11 cellular contexts compared by ENCODE assay signal in genomic region chr22:38503021-38503420, GRCh38. TPM values are rescaled to one million over a fixed set of nuclear protein-coding genes. Genes with fewer than 3 reads are reported as not detected.
A peak's percentile ranks its signal among the peaks of the same experiment; 100 is the strongest.
DNase-seq lines count a peak whose midpoint lies in the region; ATAC-seq and TF ChIP-seq lines count a peak whose summit lies in the region.
"Had no signal": no experiment of that assay in that cellular context is flagged by ENCODE, and none has a peak within 500 bp of the region (broad histone marks: within the 10 kb centered on the region; RNA-seq: fewer than 3 reads in every experiment).

No MANE protein-coding gene starts in this region.

- H3K9me2 ChIP-seq in SK-N-SH = no peaks in the 10 kb centered on the region

- H3K79me2 ChIP-seq in SK-N-SH (ENCODE audit: insufficient read depth) (peaks cover 81% of the 10 kb centered on the region), smooth muscle cell (ENCODE audit: low read depth) (peaks cover 79% of the 10 kb centered on the region)

- DNase-seq in SK-N-SH (no peak), foreskin keratinocyte (no peak), smooth muscle cell (lab: John Stamatoyannopoulos, UW; ENCODE audit: unreplicated experiment) (no peak), erythroblast (lab: John Stamatoyannopoulos, UW) (no peak), NCI-H748 (lab: John Stamatoyannopoulos, UW; ENCODE audit: unreplicated experiment) (no peak)
- no peak for DNase-seq in activated CD4-positive, alpha-beta memory T cell treated with anti-CD3 and anti-CD28 coated beads for 36 hours
- DNase-seq: 8988T, SHP77 treated with DMSO at 0.1 percent for 48 hours had no signal

- H3K27ac Mint-ChIP-seq in activated CD4-positive, alpha-beta memory T cell treated with anti-CD3 and anti-CD28 coated beads for 36 hours = peak overlapping the region; percentile 70

- H3K9me3 ChIP-seq in SK-N-SH (no peaks in the 10 kb centered on the region), smooth muscle cell (replicated peaks; ENCODE audit: low read depth) (no peaks in the 10 kb centered on the region)

- no peaks in the 10 kb centered on the region for H3K9me3 Mint-ChIP-seq in activated CD4-positive, alpha-beta memory T cell treated with anti-CD3 and anti-CD28 coated beads for 36 hours

- CTCF ChIA-PET in SK-N-SH (lab: Yijun Ruan, JAX) = interaction anchor here (1.7 kb wide), 1 partner anchor 451 kb away, joined by 6 read pairs; no protein-coding TSS in a partner anchor
- CTCF ChIA-PET in activated CD4-positive, alpha-beta memory T cell treated with anti-CD3 and anti-CD28 coated beads for 36 hours (lab: Charles Lee) = interaction anchor here (1.1 kb wide), 1 partner anchor 15 kb away, joined by 3 read pairs; no protein-coding TSS in a partner anchor

- TF ChIP-seq CTCF in SK-N-SH (IDR thresholded peaks at IDR 0.05) (no peak), foreskin keratinocyte (conservative IDR thresholded peaks at IDR 0.05) (no peak), smooth muscle cell (IDR thresholded peaks at IDR 0.05; ENCODE audit: borderline replicate concordance, insufficient read depth, poor library complexity, severe bottlenecking) (no peak)

- no peak for ATAC-seq in SK-N-SH treated with all-trans-retinoic acid at 6 μM for 48 hours
- ATAC-seq in foreskin keratinocyte = no peak
- ATAC-seq in GM19395 (IDR thresholded peaks at IDR 0.05; ENCODE audit: unreplicated experiment) = no peak

- H3K4me1 ChIP-seq in SK-N-SH (ENCODE audit: control insufficient read depth in 1 of 2, insufficient read depth in 2 of 2, low read depth in 1 of 2, low read length in 1 of 2) = peaks cover 2 to 9% of the 10 kb centered on the region in 2 experiments; a peak in 3 of 4 replicates
- H3K4me1 ChIP-seq in foreskin keratinocyte = peaks cover 26% of the 10 kb centered on the region
- H3K4me1 ChIP-seq in smooth muscle cell (ENCODE audit: low read depth) = peaks cover 20% of the 10 kb centered on the region

- no peak overlapping the region; a peak in 1 of 4 replicates for H3K27ac ChIP-seq in SK-N-SH (ENCODE audit: low read depth in 2 of 2, low read length in 1 of 2)
- H3K27ac ChIP-seq in foreskin keratinocyte = peak overlapping the region; percentile 98
- peak overlapping the region; percentile 100 for H3K27ac ChIP-seq in smooth muscle cell (ENCODE audit: low read depth)

- intact Hi-C loops in activated CD4-positive, alpha-beta memory T cell treated with anti-CD3 and anti-CD28 coated beads for 36 hours (cut with micrococcal nuclease) = loop anchor here (10.0 kb wide), 1 partner anchor 658 kb away; the partner anchor contains the start of genes ANKRD54 and EIF3L

- no peak for TF ChIP-seq POLR2A in erythroblast (IDR thresholded peaks at IDR 0.05; ENCODE audit: low read length)

- peak overlapping the region; percentile 78 for H3K4me2 ChIP-seq in SK-N-SH
- peak overlapping the region; percentile 91 for H3K4me2 ChIP-seq in smooth muscle cell

- H3K36me3 ChIP-seq in SK-N-SH (replicated peaks in 1 of 2; ENCODE audit: control insufficient read depth in 1 of 2, insufficient read depth in 2 of 2, low read length in 1 of 2) (peaks cover 24 to 36% of the 10 kb centered on the region in 2 experiments), smooth muscle cell (ENCODE audit: low read depth) (peaks cover 20% of the 10 kb centered on the region)

- no peak overlapping the region for H2AFZ ChIP-seq in SK-N-SH (ENCODE audit: low read depth)
- no peak overlapping the region for H2AFZ ChIP-seq in smooth muscle cell (ENCODE audit: low read depth)

- H3K9ac ChIP-seq in SK-N-SH = peak overlapping the region; percentile 98; the same call in 1 of the 2 replicates
- H3K9ac ChIP-seq in smooth muscle cell (ENCODE audit: low read depth) = no peak overlapping the region

- POLR2A ChIA-PET in SK-N-SH (lab: Yijun Ruan, JAX) = no interaction called here
- POLR2A ChIA-PET in activated CD4-positive, alpha-beta memory T cell treated with anti-CD3 and anti-CD28 coated beads for 36 hours (lab: Charles Lee) = interaction anchor here (1.0 to 1.8 kb wide), 5 partner anchors 9 to 179 kb away, joined by 3 to 9 read pairs (median 4); partner anchors contain the start of gene TOMM22

- peaks cover 61% of the 10 kb centered on the region for H4K20me1 ChIP-seq in SK-N-SH (ENCODE audit: insufficient read depth)
- H4K20me1 ChIP-seq in smooth muscle cell (ENCODE audit: low read depth) = peaks cover 74% of the 10 kb centered on the region

- H3K4me1 Mint-ChIP-seq in activated CD4-positive, alpha-beta memory T cell treated with anti-CD3 and anti-CD28 coated beads for 36 hours (ENCODE audit: low read depth) = peaks cover 62% of the 10 kb centered on the region

- H3K27me3 ChIP-seq in SK-N-SH (ENCODE audit: insufficient read depth) (no peaks in the 10 kb centered on the region), foreskin keratinocyte (no peaks in the 10 kb centered on the region), smooth muscle cell (ENCODE audit: low read depth) (no peaks in the 10 kb centered on the region)

- WGBS in SK-N-SH (ENCODE audit: low lambda C conversion rate) = 74% methylated on average over 4 of the region's 4 CpGs
- 77% methylated on average over 4 of the region's 4 CpGs for WGBS in smooth muscle cell (ENCODE audit: low lambda C conversion rate)

- H3F3A ChIP-seq in SK-N-SH (replicated peaks; ENCODE audit: insufficient read depth) (no peaks in the 10 kb centered on the region), smooth muscle cell (ENCODE audit: low read depth) (peaks cover 17% of the 10 kb centered on the region)

- no peak for TF ChIP-seq RAD21 in SK-N-SH (IDR thresholded peaks at IDR 0.05; ENCODE audit: low read length)

- H3K36me3 Mint-ChIP-seq in activated CD4-positive, alpha-beta memory T cell treated with anti-CD3 and anti-CD28 coated beads for 36 hours = peaks cover 63% of the 10 kb centered on the region

- H3K4me3 ChIP-seq in SK-N-SH (ENCODE audit: low read depth in 2 of 2, low read length in 1 of 2) (peak overlapping the region in 1 of 2 experiments; percentile 49; a peak in 1 of 4 replicates), smooth muscle cell (peak overlapping the region; percentile 92)

- H3K27me3 Mint-ChIP-seq in activated CD4-positive, alpha-beta memory T cell treated with anti-CD3 and anti-CD28 coated beads for 36 hours = no peaks in the 10 kb centered on the region

- no peak for TF ChIP-seq EP300 in SK-N-SH (IDR thresholded peaks at IDR 0.05; ENCODE audit: borderline replicate concordance in 1 of 2, low read depth in 1 of 2, low read length in 1 of 2)

- H3K4me3 Mint-ChIP-seq in activated CD4-positive, alpha-beta memory T cell treated with anti-CD3 and anti-CD28 coated beads for 36 hours = peak overlapping the region; percentile 100

TF ChIP-seq in SK-N-SH, 30 proteins besides CTCF, POLR2A, EP300 and RAD21 (continues in another document):
- TF ChIP-seq JUND (IDR thresholded peaks at IDR 0.05) (no peak), TEAD4 (IDR thresholded peaks at IDR 0.05; ENCODE audit: borderline replicate concordance, insufficient read depth) (no peak), MAX (IDR thresholded peaks at IDR 0.05; ENCODE audit: low read depth) (no peak), NFIC (IDR thresholded peaks at IDR 0.05; ENCODE audit: borderline replicate concordance) (no peak), FOXJ3 (CRISPR knock-in tag; IDR thresholded peaks at IDR 0.05) (no peak), TCF12 (IDR thresholded peaks at IDR 0.05) (no peak), MXI1 (IDR thresholded peaks at IDR 0.05; ENCODE audit: low read depth, low read length) (no peak)

TF ChIP-seq in SK-N-SH treated with all-trans-retinoic acid at 6 μM for 48 hours, 23 proteins besides CTCF, POLR2A, EP300 and RAD21:
- no peak for TF ChIP-seq OSR1 (CRISPR knock-in tag; IDR thresholded peaks at IDR 0.05)
- TF ChIP-seq ZFP3 (CRISPR knock-in tag; IDR thresholded peaks at IDR 0.05) = no peak
- TF ChIP-seq BACH2 (CRISPR knock-in tag; IDR thresholded peaks at IDR 0.05; ENCODE audit: borderline replicate concordance) = no peak
- no peak for TF ChIP-seq SNAI2 (CRISPR knock-in tag; IDR thresholded peaks at IDR 0.05)
- TF ChIP-seq TCF4 (CRISPR knock-in tag; IDR thresholded peaks at IDR 0.05; ENCODE audit: borderline replicate concordance) = no peak

RNA-seq across cellular contexts. Expression of gene DDX17, which starts 3.1 kb away (rescaled TPM):
- 111 and 178 TPM in 2 replicates for polyA plus RNA-seq in SK-N-SH (2012; rRNA removed)
- polyA plus RNA-seq in SK-N-SH (2012; cell fraction: cytosol; rRNA removed) = 76.6 and 90.6 TPM in 2 replicates
- 338 and 400 TPM in 2 replicates for polyA plus RNA-seq in SK-N-SH (2012; cell fraction: nucleus; rRNA removed)
- total RNA-seq in activated CD4-positive, alpha-beta memory T cell treated with anti-CD3 and anti-CD28 coated beads for 36 hours = 100 to 1,000 TPM; 353 to 358 TPM
- 169 and 187 TPM in 2 replicates for total RNA-seq in foreskin keratinocyte
- polyA plus RNA-seq in foreskin keratinocyte = 43.7 and 51.8 TPM in 2 replicates
- 182 and 201 TPM in 2 replicates for total RNA-seq in smooth muscle cell
- polyA plus RNA-seq in smooth muscle cell = 11.5 and 22.2 TPM in 2 replicates

RNA-seq across cellular contexts. Expression of gene KDELR3, which starts 35.1 kb away (rescaled TPM):
- 16.5 and 17.1 TPM in 2 replicates for polyA plus RNA-seq in SK-N-SH (2012; rRNA removed)
- 17.9 and 19.3 TPM in 2 replicates for polyA plus RNA-seq in SK-N-SH (2012; cell fraction: cytosol; rRNA removed)
- polyA plus RNA-seq in SK-N-SH (2012; cell fraction: nucleus; rRNA removed) = 7.7 and 13.2 TPM in 2 replicates
- total RNA-seq in activated CD4-positive, alpha-beta memory T cell treated with anti-CD3 and anti-CD28 coated beads for 36 hours = under 1 TPM; 0.94 to 0.97 TPM
- 6.7 and 15.4 TPM in 2 replicates for total RNA-seq in foreskin keratinocyte
- polyA plus RNA-seq in foreskin keratinocyte = 7.5 and 14.5 TPM in 2 replicates
- 163 and 207 TPM in 2 replicates for total RNA-seq in smooth muscle cell
- 198 and 252 TPM in 2 replicates for polyA plus RNA-seq in smooth muscle cell

RNA-seq across cellular contexts. Expression of gene KCNJ4, which starts 48.0 kb away (rescaled TPM):
- not detected in 2 replicates for polyA plus RNA-seq in SK-N-SH (2012; rRNA removed)
- not detected in 2 replicates for polyA plus RNA-seq in SK-N-SH (2012; cell fraction: cytosol; rRNA removed)
- polyA plus RNA-seq in SK-N-SH (2012; cell fraction: nucleus; rRNA removed) = not detected in 2 replicates
- not detected for total RNA-seq in activated CD4-positive, alpha-beta memory T cell treated with anti-CD3 and anti-CD28 coated beads for 36 hours
- total RNA-seq in foreskin keratinocyte = 0.07 TPM in 1 of 2 replicates, not detected in the other
- 0.02 TPM in 1 of 2 replicates, not detected in the other for polyA plus RNA-seq in foreskin keratinocyte
- 0.81 TPM in 1 of 2 replicates, not detected in the other for total RNA-seq in smooth muscle cell
- polyA plus RNA-seq in smooth muscle cell = not detected in 2 replicates
- total RNA-seq: pulmonary artery endothelial cell had no signal

Comparison
In these comparisons a context has a peak if more than half of its experiments do, and no peak if none do; other contexts are left out.
1. H3K27ac ChIP-seq: peak in foreskin keratinocyte (single experiment) and smooth muscle cell (single experiment); none in SK-N-SH (0 of 2).